ENCODE assay signal across 17 cellular contexts in genomic region chr17:18270046-18270850, GRCh38. TPM values are rescaled to one million over a fixed set of nuclear protein-coding genes. Genes with fewer than 3 reads are reported as not detected.
DNase-seq lines count a peak whose midpoint lies in the region; ATAC-seq and TF ChIP-seq lines count a peak whose summit lies in the region.
"Had no signal": no experiment of that assay in that cellular context is flagged by ENCODE, and none has a peak within 500 bp of the region (broad histone marks: within the 10 kb centered on the region; RNA-seq: fewer than 3 reads in every experiment).

No MANE protein-coding gene starts in this region.

- H3K36me3 Mint-ChIP-seq in activated naive CD4-positive, alpha-beta T cell treated with anti-CD3 and anti-CD28 coated beads, Interleukin-2, amount 10 ng/mL, durations not matched to agents 7 days and 5 days, result peaks cover 8% of the 10 kb centered on the region
- peaks cover 9% of the 10 kb centered on the region for H3K36me3 Mint-ChIP-seq in WTC11
- peaks cover 6% of the 10 kb centered on the region for H3K36me3 Mint-ChIP-seq in stimulated activated memory B cell treated with anti-CD40 and anti-IgM and Interleukin-4, amounts not matched to agents 10 μg/mL and 1 μg/mL and 100 μg/mL, for 72 hours

- POLR2A ChIA-PET in WTC11 (lab: Charles Lee), result interaction anchor here (1.9 kb wide), 1 partner anchor 13 kb away, joined by 6 read pairs; no protein-coding TSS in a partner anchor

- no peak overlapping the region for H3K4me3 Mint-ChIP-seq in activated naive CD4-positive, alpha-beta T cell treated with anti-CD3 and anti-CD28 coated beads, Interleukin-2, amount 10 ng/mL, durations not matched to agents 7 days and 5 days
- H3K4me3 Mint-ChIP-seq in WTC11, result no peak overlapping the region
- no peak overlapping the region for H3K4me3 Mint-ChIP-seq in stimulated activated memory B cell treated with anti-CD40 and anti-IgM and Interleukin-4, amounts not matched to agents 10 μg/mL and 1 μg/mL and 100 μg/mL, for 72 hours
- H3K4me3 Mint-ChIP-seq: CD8-positive, alpha-beta T cell had no signal

- DNase-seq in activated naive CD4-positive, alpha-beta T cell treated with anti-CD3 and anti-CD28 coated beads, Interleukin-2, amount 10 ng/mL, durations not matched to agents 7 days and 5 days, result no peak
- DNase-seq in activated naive CD4-positive, alpha-beta T cell (lab: John Stamatoyannopoulos, UW), result no peak
- DNase-seq in WTC11 (ENCODE audit: low spot score) (no peak), left lobe of liver (ENCODE audit: low spot score) (no peak), hippocampal formation (lab: John Stamatoyannopoulos, UW) (no peak), NCI-H345 (lab: John Stamatoyannopoulos, UW) (no peak)
- DNase-seq in activated CD4-positive, alpha-beta T cell treated with anti-CD3 and anti-CD28 coated beads for 48 hours, result no peak
- DNase-seq: 8988T; CD8-positive, alpha-beta T cell; GDM1; NCI-H1417; NCI-H1930; NCI-H2171; NCI-H510A; NCI-H774 had no signal

- H3K9me3 Mint-ChIP-seq in activated naive CD4-positive, alpha-beta T cell treated with anti-CD3 and anti-CD28 coated beads, Interleukin-2, amount 10 ng/mL, durations not matched to agents 7 days and 5 days, result no peaks in the 10 kb centered on the region
- no peaks in the 10 kb centered on the region for H3K9me3 Mint-ChIP-seq in WTC11
- no peaks in the 10 kb centered on the region for H3K9me3 Mint-ChIP-seq in stimulated activated memory B cell treated with anti-CD40 and anti-IgM and Interleukin-4, amounts not matched to agents 10 μg/mL and 1 μg/mL and 100 μg/mL, for 72 hours
- H3K9me3 Mint-ChIP-seq: CD8-positive, alpha-beta T cell had no signal

- H3K27ac Mint-ChIP-seq in activated naive CD4-positive, alpha-beta T cell treated with anti-CD3 and anti-CD28 coated beads, Interleukin-2, amount 10 ng/mL, durations not matched to agents 7 days and 5 days, result peak overlapping the region; percentile 19
- no peak overlapping the region; the same call in 1 of the 2 replicates for H3K27ac Mint-ChIP-seq in WTC11
- H3K27ac Mint-ChIP-seq in stimulated activated memory B cell treated with anti-CD40 and anti-IgM and Interleukin-4, amounts not matched to agents 10 μg/mL and 1 μg/mL and 100 μg/mL, for 72 hours, result no peak overlapping the region
- H3K27ac Mint-ChIP-seq: CD8-positive, alpha-beta T cell had no signal

- CTCF ChIA-PET in activated naive CD4-positive, alpha-beta T cell treated with anti-CD3 and anti-CD28 coated beads, Interleukin-2, amount 10 ng/mL, durations not matched to agents 7 days and 5 days (lab: Charles Lee), result no interaction called here
- CTCF ChIA-PET in WTC11 (lab: Charles Lee), result no interaction called here

- no peak for TF ChIP-seq CTCF in WTC11 (IDR thresholded peaks at IDR 0.05)

- H3K4me1 Mint-ChIP-seq in activated naive CD4-positive, alpha-beta T cell treated with anti-CD3 and anti-CD28 coated beads, Interleukin-2, amount 10 ng/mL, durations not matched to agents 7 days and 5 days, result no peaks in the 10 kb centered on the region
- peaks cover 8% of the 10 kb centered on the region for H3K4me1 Mint-ChIP-seq in WTC11
- H3K4me1 Mint-ChIP-seq in stimulated activated memory B cell treated with anti-CD40 and anti-IgM and Interleukin-4, amounts not matched to agents 10 μg/mL and 1 μg/mL and 100 μg/mL, for 72 hours, result no peaks in the 10 kb centered on the region

- no peaks in the 10 kb centered on the region for H3K27me3 Mint-ChIP-seq in activated naive CD4-positive, alpha-beta T cell treated with anti-CD3 and anti-CD28 coated beads, Interleukin-2, amount 10 ng/mL, durations not matched to agents 7 days and 5 days
- H3K27me3 Mint-ChIP-seq in WTC11 (ENCODE audit: low read depth), result no peaks in the 10 kb centered on the region
- no peaks in the 10 kb centered on the region for H3K27me3 Mint-ChIP-seq in stimulated activated memory B cell treated with anti-CD40 and anti-IgM and Interleukin-4, amounts not matched to agents 10 μg/mL and 1 μg/mL and 100 μg/mL, for 72 hours

- ATAC-seq in WTC11 (0 out of 2 replicates have a peak, but pooled peaks have one; percentile 6), left lobe of liver (peak; percentile 13)
- ATAC-seq in stimulated activated memory B cell treated with anti-CD40 and anti-IgM and Interleukin-4, amounts not matched to agents 10 μg/mL and 1 μg/mL and 100 μg/mL, for 72 hours, result peak; percentile 24
- ATAC-seq: CD8-positive, alpha-beta T cell; GM12878 had no signal

TF ChIP-seq in WTC11, 78 proteins besides CTCF, POLR2A, EP300 and RAD21 (continues in another document):
- no peak for TF ChIP-seq OVOL2 (CRISPR knock-in tag; IDR thresholded peaks at IDR 0.05; ENCODE audit: borderline replicate concordance)
- TF ChIP-seq AFF4 (CRISPR knock-in tag; IDR thresholded peaks at IDR 0.05; ENCODE audit: borderline replicate concordance), result no peak
- no peak for TF ChIP-seq GRHL2 (CRISPR knock-in tag; IDR thresholded peaks at IDR 0.05; ENCODE audit: insufficient replicate concordance, severe bottlenecking)
- no peak for TF ChIP-seq AR (CRISPR knock-in tag; IDR thresholded peaks at IDR 0.05)
- TF ChIP-seq RORB (CRISPR knock-in tag; IDR thresholded peaks at IDR 0.05), result no peak
- no peak for TF ChIP-seq TEAD1 (CRISPR knock-in tag; IDR thresholded peaks at IDR 0.05)
- TF ChIP-seq MAX (CRISPR knock-in tag; IDR thresholded peaks at IDR 0.05), result no peak
- no peak for TF ChIP-seq CREM (CRISPR knock-in tag; IDR thresholded peaks at IDR 0.05)
- TF ChIP-seq NFYB (CRISPR knock-in tag; conservative IDR thresholded peaks at IDR 0.05; ENCODE audit: low read depth), result no peak
- TF ChIP-seq ZSCAN18 (CRISPR knock-in tag; IDR thresholded peaks at IDR 0.05), result no peak

RNA-seq across cellular contexts. Expression of gene MIEF2, which starts 9.8 kb away (rescaled TPM):
- total RNA-seq in WTC11 (2021) (15.7 to 18.8 TPM (median 17.9 TPM) in 3 replicates), left lobe of liver (6.4 TPM)

RNA-seq across cellular contexts. Expression of gene FLII, which starts 11.7 kb away (rescaled TPM):
- total RNA-seq in WTC11 (2021) (298 to 313 TPM (median 309 TPM) in 3 replicates), left lobe of liver (102 TPM)

RNA-seq across cellular contexts. Expression of gene TOP3A, which starts 44.5 kb away (rescaled TPM):
- total RNA-seq in WTC11 (2021) (54.9 to 56.1 TPM (median 56.0 TPM) in 3 replicates), left lobe of liver (19.8 TPM)

RNA-seq across cellular contexts. Expression of gene LLGL1, which starts 44.8 kb away (rescaled TPM):
- 76.0 to 87.8 TPM (median 78.6 TPM) in 3 replicates for total RNA-seq in WTC11 (2021)
- 3.3 TPM for total RNA-seq in left lobe of liver

RNA-seq across cellular contexts. Expression of gene SMCR8, which starts 44.8 kb away (rescaled TPM):
- total RNA-seq in WTC11 (2021), result 17.8 to 19.1 TPM (median 18.0 TPM) in 3 replicates
- total RNA-seq in left lobe of liver, result 5.1 TPM
